In genomic region chr4:118968006-118968405, GRCh38 we compare ENCODE assay signal across 8 cellular contexts.
A peak's percentile ranks its signal among the peaks of the same experiment; 100 is the strongest.
DNase-seq lines count a peak whose midpoint lies in the region; ATAC-seq, FAIRE-seq and TF ChIP-seq lines count a peak whose summit lies in the region.

No MANE protein-coding gene starts in this region.

- ATAC-seq in GM18498 (IDR thresholded peaks at IDR 0.05; ENCODE audit: unreplicated experiment): peak; percentile 100
- peak; percentile 69 for ATAC-seq in stimulated activated effector memory CD8-positive, alpha-beta T cell treated with anti-CD3 and anti-CD28 coated beads, Interleukin-12 subunit alpha, Interleukin-12 subunit beta, amount 100 ng/mL, for 72 hours

- H3K4me3 Mint-ChIP-seq in stimulated activated effector memory CD8-positive, alpha-beta T cell treated with anti-CD3 and anti-CD28 coated beads, Interleukin-12 subunit alpha, Interleukin-12 subunit beta, amount 100 ng/mL, for 72 hours: no peak overlapping the region

- H3K9me3 Mint-ChIP-seq in stimulated activated effector memory CD8-positive, alpha-beta T cell treated with anti-CD3 and anti-CD28 coated beads, Interleukin-12 subunit alpha, Interleukin-12 subunit beta, amount 100 ng/mL, for 72 hours: no peaks in the 10 kb centered on the region

- no peak for TF ChIP-seq POLR2A in H54 (IDR thresholded peaks at IDR 0.05; ENCODE audit: low read depth, low read length)

- in situ Hi-C loops in astrocyte of the cerebellum (cut with HindIII; ENCODE audit: low sequenced_read_pairs): loop anchor here (25.0 kb wide), 1 partner anchor 231 kb away; no protein-coding TSS in a partner anchor

- DNase-seq in H54 (ENCODE audit: insufficient read length, low spot score) (no peak), Kasumi-1 (lab: John Stamatoyannopoulos, UW) (peak; percentile 93 to 94), astrocyte of the cerebellum (ENCODE audit: low read depth) (peak; percentile 94), iPS-NIHi7 (ENCODE audit: extremely low spot score) (peak; percentile 66), NCI-H510A treated with DMSO at 0.1 percent for 48 hours (lab: John Stamatoyannopoulos, UW) (no peak)
- DNase-seq in stimulated activated effector memory CD8-positive, alpha-beta T cell treated with anti-CD3 and anti-CD28 coated beads, Interleukin-12 subunit alpha, Interleukin-12 subunit beta, amount 100 ng/mL, for 72 hours (ENCODE audit: low spot score in 2 of 2): no peak
- DNase-seq in effector CD4-positive, alpha-beta T cell: no peak

- FAIRE-seq in H54 (lab: Jason Lieb, UNC): peak; percentile 79

- TF ChIP-seq CTCF in astrocyte of the cerebellum (IDR thresholded peaks at IDR 0.05; ENCODE audit: low read depth, low read length, missing control alignments): no peak

- no peaks in the 10 kb centered on the region for H3K36me3 Mint-ChIP-seq in stimulated activated effector memory CD8-positive, alpha-beta T cell treated with anti-CD3 and anti-CD28 coated beads, Interleukin-12 subunit alpha, Interleukin-12 subunit beta, amount 100 ng/mL, for 72 hours

- no peak overlapping the region for H3K4me3 ChIP-seq in astrocyte of the cerebellum (ENCODE audit: low read depth, low read length)

- H3K27ac Mint-ChIP-seq in stimulated activated effector memory CD8-positive, alpha-beta T cell treated with anti-CD3 and anti-CD28 coated beads, Interleukin-12 subunit alpha, Interleukin-12 subunit beta, amount 100 ng/mL, for 72 hours: peak overlapping the region; percentile 58

- H3K4me1 Mint-ChIP-seq in stimulated activated effector memory CD8-positive, alpha-beta T cell treated with anti-CD3 and anti-CD28 coated beads, Interleukin-12 subunit alpha, Interleukin-12 subunit beta, amount 100 ng/mL, for 72 hours: peaks cover 11% of the 10 kb centered on the region

Comparison
In these comparisons a context has a peak if more than half of its experiments do, and no peak if none do; other contexts are left out.
1. DNase-seq: peak in Kasumi-1 (2 of 2), astrocyte of the cerebellum (single experiment) and iPS-NIHi7 (single experiment); none in H54 (single experiment), stimulated activated effector memory CD8-positive, alpha-beta T cell treated with anti-CD3 and anti-CD28 coated beads, Interleukin-12 subunit alpha, Interleukin-12 subunit beta, amount 100 ng/mL, for 72 hours (0 of 2), NCI-H510A treated with DMSO at 0.1 percent for 48 hours (single experiment) and effector CD4-positive, alpha-beta T cell (single experiment).